ENCODE assay signal across 16 cellular contexts in genomic region chr6:121614115-121614514, GRCh38.
DNase-seq lines count a peak whose midpoint lies in the region; ATAC-seq and TF ChIP-seq lines count a peak whose summit lies in the region.
"Had no signal": no experiment of that assay in that cellular context is flagged by ENCODE, and none has a peak within 500 bp of the region (broad histone marks: within the 10 kb centered on the region; RNA-seq: fewer than 3 reads in every experiment).

No MANE protein-coding gene starts in this region.

- H3K36me3 ChIP-seq in brain microvascular endothelial cell (replicated peaks) (no peaks in the 10 kb centered on the region), thoracic aorta (no peaks in the 10 kb centered on the region)

- H3K4me1 Mint-ChIP-seq in stimulated activated effector memory CD8-positive, alpha-beta T cell treated with anti-CD3 and anti-CD28 coated beads, Interleukin-12 subunit alpha, Interleukin-12 subunit beta, amount 100 ng/mL, for 72 hours = no peaks in the 10 kb centered on the region

- peak; percentile 81 for ATAC-seq in thoracic aorta (ENCODE audit: insufficient number of reproducible peaks, low FRiP score, low read depth)
- no peak for ATAC-seq in stimulated activated effector memory CD8-positive, alpha-beta T cell treated with anti-CD3 and anti-CD28 coated beads, Interleukin-12 subunit alpha, Interleukin-12 subunit beta, amount 100 ng/mL, for 72 hours
- ATAC-seq: HCT116, Panc1 had no signal

- TF ChIP-seq CTCF in brain microvascular endothelial cell (IDR thresholded peaks at IDR 0.05; ENCODE audit: low read depth, low read length, missing control alignments) (no peak), fibroblast of the aortic adventitia (IDR thresholded peaks at IDR 0.05; ENCODE audit: insufficient read depth, low read length) (no peak), thoracic aorta (IDR thresholded peaks at IDR 0.05) (no peak)

- peak overlapping the region; percentile 22 for H3K27ac ChIP-seq in brain microvascular endothelial cell
- H3K27ac ChIP-seq in thoracic aorta = peak overlapping the region; percentile 7 to 45
- H3K27ac ChIP-seq: C4-2B, GM23248 had no signal

- no peak overlapping the region for H3K4me3 ChIP-seq in brain microvascular endothelial cell (ENCODE audit: low read depth, low read length)
- H3K4me3 ChIP-seq in fibroblast of the aortic adventitia (ENCODE audit: low read depth, low read length) = no peak overlapping the region
- H3K4me3 ChIP-seq in thoracic aorta = no peak overlapping the region
- H3K4me3 ChIP-seq: GM23248 had no signal

- in situ Hi-C loops in brain microvascular endothelial cell (cut with HindIII; ENCODE audit: low pct_ligation_motif_present, low sequenced_read_pairs) = no loop called here

- peak; percentile 60 for DNase-seq in HCEC 1CT
- DNase-seq in brain microvascular endothelial cell = peak; percentile 22
- peak; percentile 74 for DNase-seq in fibroblast of the aortic adventitia (ENCODE audit: low read depth)
- DNase-seq in thoracic aorta (ENCODE audit: low spot score) = peak; percentile 4
- no peak for DNase-seq in stimulated activated CD4-positive, alpha-beta T cell treated with anti-CD3 and anti-CD28 coated beads, Interleukin-2, amount 100 ng/mL, for 48 hours
- DNase-seq in stimulated activated effector memory CD8-positive, alpha-beta T cell treated with anti-CD3 and anti-CD28 coated beads, Interleukin-12 subunit alpha, Interleukin-12 subunit beta, amount 100 ng/mL, for 72 hours (ENCODE audit: low spot score in 2 of 2) = no peak
- DNase-seq in NCI-H2227 (lab: John Stamatoyannopoulos, UW; ENCODE audit: unreplicated experiment) = no peak
- DNase-seq: DMS 273 treated with DMSO at 0.1 percent for 48 hours, GM23248, MV-4-11, NCI-H1436, NCI-H2081, NCI-H524 had no signal

- peaks cover 2 to 4% of the 10 kb centered on the region in 2 donors for H3K4me1 ChIP-seq in thoracic aorta (ENCODE audit: control insufficient read depth in 1 of 2, low read depth in 2 of 2)

- no peak overlapping the region for H3K27ac Mint-ChIP-seq in stimulated activated effector memory CD8-positive, alpha-beta T cell treated with anti-CD3 and anti-CD28 coated beads, Interleukin-12 subunit alpha, Interleukin-12 subunit beta, amount 100 ng/mL, for 72 hours

- H3K9me3 Mint-ChIP-seq in stimulated activated effector memory CD8-positive, alpha-beta T cell treated with anti-CD3 and anti-CD28 coated beads, Interleukin-12 subunit alpha, Interleukin-12 subunit beta, amount 100 ng/mL, for 72 hours = no peaks in the 10 kb centered on the region

- no peaks in the 10 kb centered on the region for H3K27me3 ChIP-seq in brain microvascular endothelial cell (replicated peaks)
- H3K27me3 ChIP-seq in thoracic aorta (replicated peaks; ENCODE audit: insufficient read depth) = no peaks in the 10 kb centered on the region

- no peaks in the 10 kb centered on the region for H3K9me3 ChIP-seq in thoracic aorta

- no peaks in the 10 kb centered on the region for H3K36me3 Mint-ChIP-seq in stimulated activated effector memory CD8-positive, alpha-beta T cell treated with anti-CD3 and anti-CD28 coated beads, Interleukin-12 subunit alpha, Interleukin-12 subunit beta, amount 100 ng/mL, for 72 hours

- H3K4me3 Mint-ChIP-seq in stimulated activated effector memory CD8-positive, alpha-beta T cell treated with anti-CD3 and anti-CD28 coated beads, Interleukin-12 subunit alpha, Interleukin-12 subunit beta, amount 100 ng/mL, for 72 hours = no peak overlapping the region

Comparison
In these comparisons a context has a peak if more than half of its experiments do, and no peak if none do; other contexts are left out.
1. DNase-seq: peak in HCEC 1CT (single experiment), brain microvascular endothelial cell (single experiment), fibroblast of the aortic adventitia (single experiment) and thoracic aorta (single experiment); none in stimulated activated CD4-positive, alpha-beta T cell treated with anti-CD3 and anti-CD28 coated beads, Interleukin-2, amount 100 ng/mL, for 48 hours (0 of 2), stimulated activated effector memory CD8-positive, alpha-beta T cell treated with anti-CD3 and anti-CD28 coated beads, Interleukin-12 subunit alpha, Interleukin-12 subunit beta, amount 100 ng/mL, for 72 hours (0 of 2) and NCI-H2227 (single experiment).